ENCODE assay signal across 14 cellular contexts in genomic region chr1:243950166-243950565, GRCh38.
DNase-seq lines count a peak whose midpoint lies in the region; ATAC-seq, FAIRE-seq and TF ChIP-seq lines count a peak whose summit lies in the region.
"Had no signal": no experiment of that assay in that cellular context is flagged by ENCODE, and none has a peak within 500 bp of the region (broad histone marks: within the 10 kb centered on the region; RNA-seq: fewer than 3 reads in every experiment).

No MANE protein-coding gene starts in this region.

- DNase-seq in ELF-1 (ENCODE audit: low read depth, low spot score) (peak; percentile 33), RCC 7860 (ENCODE audit: low spot score) (peak; percentile 84), epithelial cell of proximal tubule (ENCODE audit: low read depth) (peak; percentile 91), osteoblast (ENCODE audit: insufficient read length, low spot score, missing footprints) (peak; percentile 88), HEK293T (ENCODE audit: extremely low spot score) (no peak), iPS-NIHi11 (ENCODE audit: low spot score) (no peak)
- DNase-seq: activated CD4-positive, CD25-positive, alpha-beta regulatory T cell; activated T-cell treated with anti-CD3 and anti-CD28 coated beads, Interleukin-2, amount 50 U/mL, for 1 hour; left ventricle myocardium superior; NCI-H526 treated with DMSO at 0.1 percent for 48 hours; SIG-M5 had no signal

- CTCF ChIA-PET in HEK293T (lab: Yijun Ruan, JAX), result no interaction called here

- ATAC-seq in GM21447 (IDR thresholded peaks at IDR 0.05; ENCODE audit: unreplicated experiment), result no peak
- ATAC-seq in GM18870 (IDR thresholded peaks at IDR 0.05; ENCODE audit: unreplicated experiment), result no peak
- ATAC-seq: left ventricle myocardium superior had no signal

- H2AFZ ChIP-seq in osteoblast (ENCODE audit: low read length), result no peak overlapping the region

- H3K4me2 ChIP-seq in osteoblast (ENCODE audit: insufficient read depth, low read length), result peak overlapping the region; percentile 60

- no peak overlapping the region for H3K4me3 ChIP-seq in epithelial cell of proximal tubule (ENCODE audit: low read depth, low read length)
- H3K4me3 ChIP-seq in osteoblast (ENCODE audit: insufficient read depth, low read length), result no peak overlapping the region

- H3K36me3 ChIP-seq in osteoblast (ENCODE audit: insufficient read depth, low read length), result no peaks in the 10 kb centered on the region

- no peaks in the 10 kb centered on the region for H4K20me1 ChIP-seq in osteoblast (ENCODE audit: insufficient read depth, low read length)

- no peak overlapping the region for H3K27ac ChIP-seq in osteoblast (ENCODE audit: low read depth, low read length)

- H3K27me3 ChIP-seq in osteoblast (ENCODE audit: insufficient read depth, low read length), result no peaks in the 10 kb centered on the region

- POLR2A ChIA-PET in HEK293T (lab: Yijun Ruan, JAX), result no interaction called here

- peaks cover 8% of the 10 kb centered on the region for H3K4me1 ChIP-seq in osteoblast (ENCODE audit: insufficient read depth, low read length)

- peak; percentile 93 for FAIRE-seq in RCC 7860 (lab: Jason Lieb, UNC)
- FAIRE-seq: endothelial cell of umbilical vein had no signal

- H3K9me3 ChIP-seq in osteoblast (ENCODE audit: low read depth, low read length), result no peaks in the 10 kb centered on the region

- TF ChIP-seq CTCF in epithelial cell of proximal tubule (conservative IDR thresholded peaks at IDR 0.05; ENCODE audit: low read depth, low read length) (no peak), osteoblast (IDR thresholded peaks at IDR 0.05; ENCODE audit: extremely low read depth, low read depth, low read length) (no peak)

- no peaks in the 10 kb centered on the region for H3K79me2 ChIP-seq in osteoblast (ENCODE audit: insufficient read depth, low read length)

TF ChIP-seq in HEK293T, 16 proteins besides CTCF, POLR2A, EP300 and RAD21:
- no peak for TF ChIP-seq L3MBTL2 (conservative IDR thresholded peaks at IDR 0.05)
- TF ChIP-seq PKNOX1 (IDR thresholded peaks at IDR 0.05), result no peak
- TF ChIP-seq FOXK2 (IDR thresholded peaks at IDR 0.05), result no peak
- TF ChIP-seq TARDBP (IDR thresholded peaks at IDR 0.05), result no peak
TF ChIP-seq in HEK293T: peak in this region for 0.

Comparison
In these comparisons a context has a peak if more than half of its experiments do, and no peak if none do; other contexts are left out.
1. DNase-seq: peak in ELF-1 (single experiment), RCC 7860 (single experiment), epithelial cell of proximal tubule (single experiment) and osteoblast (single experiment); none in HEK293T (single experiment) and iPS-NIHi11 (single experiment).